In the genomic region with DNA sequence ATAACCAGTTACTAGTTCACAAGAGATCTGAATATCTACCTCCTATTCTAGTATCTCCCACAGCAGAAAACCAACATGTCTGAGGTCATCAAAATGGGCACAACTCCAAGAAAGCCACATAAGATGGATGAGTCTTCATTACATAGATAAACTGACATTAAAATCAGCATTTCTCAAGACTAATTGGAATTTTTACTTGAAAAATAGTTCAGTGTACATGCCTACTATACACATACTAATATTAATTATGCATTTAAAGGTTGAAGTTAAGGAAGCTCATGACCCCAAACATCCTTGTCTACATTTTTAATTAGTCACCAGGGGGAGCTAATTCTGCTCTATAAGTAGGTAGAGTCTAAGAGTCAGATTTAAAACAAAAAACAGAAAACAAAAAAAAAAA, we compare ENCODE assay signal across 11 cellular contexts. TPM values are rescaled to one million over a fixed set of nuclear protein-coding genes. Genes with fewer than 3 reads are reported as not detected.
A peak's percentile ranks its signal among the peaks of the same experiment; 100 is the strongest.
DNase-seq lines count a peak whose midpoint lies in the region; ATAC-seq and TF ChIP-seq lines count a peak whose summit lies in the region.
"Had no signal": no experiment of that assay in that cellular context is flagged by ENCODE, and none has a peak within 500 bp of the region (broad histone marks: within the 10 kb centered on the region; RNA-seq: fewer than 3 reads in every experiment).

No MANE protein-coding gene starts in this region.

- no peak overlapping the region for H3K4me2 ChIP-seq in SK-N-SH

- DNase-seq in HS-5 (ENCODE audit: low read depth): peak; percentile 50
- DNase-seq in SK-N-SH: no peak
- DNase-seq in foreskin fibroblast: peak; percentile 72 to 85
- no peak for DNase-seq in hypothalamus (lab: John Stamatoyannopoulos, UW)
- DNase-seq in DMS79 (lab: John Stamatoyannopoulos, UW): no peak
- DNase-seq: activated CD4-positive, alpha-beta T cell treated with anti-CD3 and anti-CD28 coated beads, Interleukin-2, amount 50 U/mL, for 1 hour; Caco-2; stomach had no signal

- no peaks in the 10 kb centered on the region for H3F3A ChIP-seq in SK-N-SH (replicated peaks; ENCODE audit: insufficient read depth)

- ATAC-seq in HG02970 (IDR thresholded peaks at IDR 0.05; ENCODE audit: low FRiP score, unreplicated experiment) (no peak), GM18870 (IDR thresholded peaks at IDR 0.05; ENCODE audit: unreplicated experiment) (no peak)

- H2AFZ ChIP-seq in SK-N-SH (ENCODE audit: low read depth): no peak overlapping the region

- TF ChIP-seq EP300 in SK-N-SH (IDR thresholded peaks at IDR 0.05; ENCODE audit: borderline replicate concordance in 1 of 2, low read depth in 1 of 2, low read length in 1 of 2): no peak

- CTCF ChIA-PET in SK-N-SH (lab: Yijun Ruan, JAX): interaction anchor here (0.6 to 1.1 kb wide), 2 partner anchors 100 to 131 kb away, joined by 3 read pairs; no protein-coding TSS in a partner anchor

- H3K4me3 ChIP-seq in SK-N-SH (ENCODE audit: low read depth in 2 of 2, low read length in 1 of 2) (no peak overlapping the region), foreskin fibroblast (ENCODE audit: low read depth in 1 of 2, low read length in 2 of 2) (no peak overlapping the region)
- H3K4me3 ChIP-seq: stomach had no signal

- H3K27ac ChIP-seq in C4-2B (no peak overlapping the region), SK-N-SH (ENCODE audit: low read depth in 2 of 2, low read length in 1 of 2) (peak overlapping the region in 1 of 2 experiments; percentile 4; a peak in 1 of 4 replicates)
- H3K27ac ChIP-seq: stomach had no signal

- H3K79me2 ChIP-seq in SK-N-SH (ENCODE audit: insufficient read depth): no peaks in the 10 kb centered on the region

- peak; percentile 52 for TF ChIP-seq CTCF in C4-2B (conservative IDR thresholded peaks at IDR 0.05)
- TF ChIP-seq CTCF in SK-N-SH (IDR thresholded peaks at IDR 0.05): peak; percentile 52
- no peak for TF ChIP-seq CTCF in foreskin fibroblast (IDR thresholded peaks at IDR 0.05; ENCODE audit: low read depth, low read length)

- H4K20me1 ChIP-seq in SK-N-SH (ENCODE audit: insufficient read depth): no peaks in the 10 kb centered on the region

- peaks cover 0 to 2% of the 10 kb centered on the region in 2 experiments for H3K36me3 ChIP-seq in SK-N-SH (replicated peaks in 1 of 2; ENCODE audit: control insufficient read depth in 1 of 2, insufficient read depth in 2 of 2, low read length in 1 of 2)
- H3K36me3 ChIP-seq: stomach had no signal

- no peak overlapping the region for H3K9ac ChIP-seq in SK-N-SH

- H3K9me2 ChIP-seq in SK-N-SH: no peaks in the 10 kb centered on the region

- H3K9me3 ChIP-seq in SK-N-SH: no peaks in the 10 kb centered on the region
- H3K9me3 ChIP-seq: Caco-2, stomach had no signal

- POLR2A ChIA-PET in SK-N-SH (lab: Yijun Ruan, JAX): no interaction called here

- 0 out of 2 replicates have a peak, but pooled peaks have one; percentile 12 for TF ChIP-seq RAD21 in SK-N-SH (IDR thresholded peaks at IDR 0.05; ENCODE audit: low read length)

- peaks cover 0 to 3% of the 10 kb centered on the region in 2 experiments; a peak in 1 of 4 replicates for H3K4me1 ChIP-seq in SK-N-SH (ENCODE audit: control insufficient read depth in 1 of 2, insufficient read depth in 2 of 2, low read depth in 1 of 2, low read length in 1 of 2)
- H3K4me1 ChIP-seq: Caco-2, stomach had no signal

- H3K27me3 ChIP-seq in SK-N-SH (ENCODE audit: insufficient read depth): no peaks in the 10 kb centered on the region
- H3K27me3 ChIP-seq: stomach had no signal

TF ChIP-seq in SK-N-SH, 30 proteins besides CTCF, POLR2A, EP300 and RAD21 (continues in another document):
- no peak for TF ChIP-seq RXRA (IDR thresholded peaks at IDR 0.05; ENCODE audit: borderline replicate concordance, low read depth)
- TF ChIP-seq TCF12 (IDR thresholded peaks at IDR 0.05): 0 out of 2 replicates have a peak, but pooled peaks have one; percentile 9
- TF ChIP-seq REST (IDR thresholded peaks at IDR 0.05; ENCODE audit: low read depth, low read length): no peak
- peak; percentile 32; the same call in 1 of the 2 replicates for TF ChIP-seq JUND (IDR thresholded peaks at IDR 0.05)
- TF ChIP-seq RFX5 (IDR thresholded peaks at IDR 0.05; ENCODE audit: low read length): no peak
- no peak for TF ChIP-seq FOXM1 (IDR thresholded peaks at IDR 0.05; ENCODE audit: low read depth)
- peak; percentile 36; the same call in 1 of the 2 replicates for TF ChIP-seq FOSL2 (IDR thresholded peaks at IDR 0.05; ENCODE audit: borderline replicate concordance, low read depth)
- TF ChIP-seq POLR2AphosphoS5 (IDR thresholded peaks at IDR 0.05; ENCODE audit: low read depth, low read length): no peak
- no peak for TF ChIP-seq USF2 (IDR thresholded peaks at IDR 0.05; ENCODE audit: borderline replicate concordance, low read depth, low read length)
- TF ChIP-seq YY1 (IDR thresholded peaks at IDR 0.05; ENCODE audit: low read depth): no peak; the same call in 1 of the 2 replicates
- TF ChIP-seq MXI1 (IDR thresholded peaks at IDR 0.05; ENCODE audit: low read depth, low read length): no peak
- TF ChIP-seq GABPA (IDR thresholded peaks at IDR 0.05; ENCODE audit: low read depth): no peak
- no peak for TF ChIP-seq ELF1 (IDR thresholded peaks at IDR 0.05)
- TF ChIP-seq EZH2phosphoT487 (IDR thresholded peaks at IDR 0.05; ENCODE audit: borderline replicate concordance, low read depth): no peak
- TF ChIP-seq GATA2 (CRISPR knock-in tag; IDR thresholded peaks at IDR 0.05): no peak
- no peak for TF ChIP-seq FOXJ3 (CRISPR knock-in tag; IDR thresholded peaks at IDR 0.05)
- peak; percentile 73 for TF ChIP-seq PBX3 (IDR thresholded peaks at IDR 0.05)
- peak; percentile 72 for TF ChIP-seq NFIC (IDR thresholded peaks at IDR 0.05; ENCODE audit: borderline replicate concordance)
- TF ChIP-seq TAF1 (IDR thresholded peaks at IDR 0.05; ENCODE audit: borderline replicate concordance, low read depth, low read length): no peak
- no peak for TF ChIP-seq NRF1 (IDR thresholded peaks at IDR 0.05; ENCODE audit: low read depth, low read length)
- TF ChIP-seq SIN3A (IDR thresholded peaks at IDR 0.05; ENCODE audit: borderline replicate concordance, low read depth, low read length): no peak
- no peak for TF ChIP-seq TEAD4 (IDR thresholded peaks at IDR 0.05; ENCODE audit: borderline replicate concordance, insufficient read depth)
- TF ChIP-seq USF1 (IDR thresholded peaks at IDR 0.05; ENCODE audit: borderline replicate concordance, low read depth): no peak

RNA-seq across cellular contexts. Expression of gene ZNF521, which starts 41.9 kb away (rescaled TPM):
- polyA plus RNA-seq in SK-N-SH (2012; rRNA removed): 14.1 and 17.8 TPM in 2 replicates
- polyA plus RNA-seq in SK-N-SH (2012; cell fraction: cytosol; rRNA removed): 13.7 and 15.0 TPM in 2 replicates
- 18.3 and 37.6 TPM in 2 replicates for polyA plus RNA-seq in SK-N-SH (2012; cell fraction: nucleus; rRNA removed)

Comparison
In these comparisons a context has a peak if more than half of its experiments do, and no peak if none do; other contexts are left out.
1. DNase-seq: peak in HS-5 (single experiment) and foreskin fibroblast (2 of 2); none in SK-N-SH (single experiment), hypothalamus (0 of 51) and DMS79 (single experiment).